ENCODE assay signal across 1 cellular context in genomic region chr3:38029400-38030125, GRCh38.
TF ChIP-seq lines count a peak whose summit lies in the region.

Gene PLCD1 (minus strand): TSS chr3:38029642. CDS start chr3:38029539, 103 bp downstream.

TF ChIP-seq in WTC11, 78 proteins besides CTCF, POLR2A, EP300 and RAD21 (continued from another document):
- TF ChIP-seq, protein P1, sequence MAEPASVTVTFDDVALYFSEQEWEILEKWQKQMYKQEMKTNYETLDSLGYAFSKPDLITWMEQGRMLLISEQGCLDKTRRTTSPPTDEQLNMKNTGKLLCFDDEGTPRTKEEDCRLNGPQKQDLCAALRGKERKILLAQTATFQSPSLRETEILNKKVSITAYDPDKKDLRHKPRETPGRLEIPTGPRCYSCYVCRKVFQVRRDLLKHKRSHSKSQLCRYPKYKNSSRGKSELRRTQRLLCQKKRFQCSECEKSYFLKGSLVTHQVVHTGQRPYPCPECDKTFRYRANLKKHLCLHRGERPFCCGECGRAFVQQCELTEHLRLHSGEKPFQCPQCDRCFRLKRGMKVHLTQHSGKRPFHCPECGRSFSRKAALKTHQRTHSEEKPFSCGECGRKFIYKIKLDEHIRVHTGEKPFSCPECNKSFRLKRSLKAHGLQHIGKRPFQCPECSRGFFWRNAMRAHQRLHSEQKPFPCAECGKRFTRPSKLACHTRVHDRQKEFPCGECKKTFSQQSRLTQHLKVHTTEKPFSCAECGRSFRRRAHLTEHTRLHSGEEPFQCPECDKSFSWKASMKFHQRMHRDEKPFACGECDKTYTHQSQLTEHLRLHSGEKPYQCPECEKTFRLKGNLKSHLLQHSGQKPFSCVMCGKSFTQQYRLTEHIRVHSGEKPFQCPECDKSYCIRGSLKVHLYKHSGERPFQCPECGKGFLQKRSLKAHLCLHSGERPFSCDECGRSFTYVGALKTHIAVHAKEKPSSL (CRISPR knock-in tag; conservative IDR thresholded peaks at IDR 0.05): no peak
- TF ChIP-seq CREM (CRISPR knock-in tag; IDR thresholded peaks at IDR 0.05) (no peak), ESRRA (CRISPR knock-in tag; IDR thresholded peaks at IDR 0.05; ENCODE audit: borderline replicate concordance) (no peak), ZNF281 (CRISPR knock-in tag; IDR thresholded peaks at IDR 0.05) (no peak), ZMAT4 (CRISPR knock-in tag; IDR thresholded peaks at IDR 0.05) (no peak), KAT7 (CRISPR knock-in tag; IDR thresholded peaks at IDR 0.05; ENCODE audit: borderline replicate concordance) (no peak), USF2 (CRISPR knock-in tag; IDR thresholded peaks at IDR 0.05) (no peak), TCF7 (CRISPR knock-in tag; IDR thresholded peaks at IDR 0.05; ENCODE audit: low read depth) (no peak), HMGA2 (CRISPR knock-in tag; IDR thresholded peaks at IDR 0.05) (no peak), PRRX2 (CRISPR knock-in tag; IDR thresholded peaks at IDR 0.05) (no peak), PREB (CRISPR knock-in tag; IDR thresholded peaks at IDR 0.05; ENCODE audit: borderline replicate concordance) (no peak), PRDM15 (CRISPR knock-in tag; IDR thresholded peaks at IDR 0.05) (no peak), GTF2I (CRISPR knock-in tag; conservative IDR thresholded peaks at IDR 0.05) (peak; percentile 97), EMX1 (CRISPR knock-in tag; IDR thresholded peaks at IDR 0.05) (no peak), MYBL2 (CRISPR knock-in tag; IDR thresholded peaks at IDR 0.05) (no peak), NR3C1 (CRISPR knock-in tag; conservative IDR thresholded peaks at IDR 0.05; ENCODE audit: low read depth) (no peak)
- TF ChIP-seq, protein P2, sequence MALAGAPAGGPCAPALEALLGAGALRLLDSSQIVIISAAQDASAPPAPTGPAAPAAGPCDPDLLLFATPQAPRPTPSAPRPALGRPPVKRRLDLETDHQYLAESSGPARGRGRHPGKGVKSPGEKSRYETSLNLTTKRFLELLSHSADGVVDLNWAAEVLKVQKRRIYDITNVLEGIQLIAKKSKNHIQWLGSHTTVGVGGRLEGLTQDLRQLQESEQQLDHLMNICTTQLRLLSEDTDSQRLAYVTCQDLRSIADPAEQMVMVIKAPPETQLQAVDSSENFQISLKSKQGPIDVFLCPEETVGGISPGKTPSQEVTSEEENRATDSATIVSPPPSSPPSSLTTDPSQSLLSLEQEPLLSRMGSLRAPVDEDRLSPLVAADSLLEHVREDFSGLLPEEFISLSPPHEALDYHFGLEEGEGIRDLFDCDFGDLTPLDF (CRISPR knock-in tag; IDR thresholded peaks at IDR 0.05): no peak
